In genomic region chr3:140748171-140748570, GRCh38 we compare ENCODE assay signal across 1 cellular context.
TF ChIP-seq lines count a peak whose summit lies in the region.

No MANE protein-coding gene starts in this region.

TF ChIP-seq in GM12878, 131 proteins besides CTCF, POLR2A, EP300 and RAD21 (continued from another document):
- TF ChIP-seq ZBTB4 (CRISPR knock-in tag; IDR thresholded peaks at IDR 0.05) (no peak), ZBED1 (IDR thresholded peaks at IDR 0.05; ENCODE audit: borderline replicate concordance) (no peak), ZNF207 (IDR thresholded peaks at IDR 0.05; ENCODE audit: borderline replicate concordance) (no peak), CHD4 (IDR thresholded peaks at IDR 0.05) (no peak), EGR1 (IDR thresholded peaks at IDR 0.05; ENCODE audit: borderline replicate concordance in 1 of 2, low read depth in 2 of 2, low read length in 2 of 2) (no peak), NFIC (IDR thresholded peaks at IDR 0.05; ENCODE audit: low read depth, low read length) (no peak)
